ENCODE assay signal across 28 cellular contexts in the genomic region with DNA sequence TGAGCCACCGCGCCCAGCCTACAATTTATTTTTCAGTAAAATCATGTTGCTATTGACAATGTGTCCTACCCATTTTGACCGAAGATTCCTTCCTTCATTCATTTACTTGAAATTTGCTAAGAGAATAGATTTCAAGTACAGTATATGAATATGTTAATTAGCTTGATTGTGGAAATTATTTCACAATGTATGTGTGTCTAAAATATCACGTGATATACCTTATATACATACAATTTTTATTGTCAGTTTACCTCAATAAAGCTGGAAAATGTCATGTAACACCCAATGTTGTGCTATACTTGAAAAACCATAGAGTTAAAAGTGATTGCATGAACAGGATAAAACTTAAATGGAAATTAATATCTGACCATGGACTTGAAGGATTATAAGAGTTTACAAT.
"Had no signal": no experiment of that assay in that cellular context is flagged by ENCODE, and none has a peak within 500 bp of the region (broad histone marks: within the 10 kb centered on the region; RNA-seq: fewer than 3 reads in every experiment).

No MANE protein-coding gene starts in this region.

- FAIRE-seq: colon, endometrium, endothelial cell of umbilical vein, frontal cortex had no signal

- H3K36me3 ChIP-seq: colonic mucosa, esophagus muscularis mucosa, esophagus squamous epithelium, gastrocnemius medialis, gastroesophageal sphincter, heart left ventricle, heart right ventricle had no signal

- H3K4me3 ChIP-seq: colonic mucosa, coronary artery, dorsolateral prefrontal cortex, esophagus muscularis mucosa, esophagus squamous epithelium, gastrocnemius medialis, gastroesophageal sphincter, heart left ventricle, heart right ventricle had no signal

- ATAC-seq: effector memory CD8-positive, alpha-beta T cell; esophagus mucosa; foreskin keratinocyte; gastrocnemius medialis; gastroesophageal sphincter; heart left ventricle; heart right ventricle had no signal

- H3K27ac ChIP-seq: colonic mucosa, coronary artery, dorsolateral prefrontal cortex, epithelial cell of prostate, esophagus muscularis mucosa, esophagus squamous epithelium, foreskin keratinocyte, gastrocnemius medialis, gastroesophageal sphincter, heart left ventricle, heart right ventricle had no signal

- DNase-seq: colonic mucosa; cortex of kidney; dermis blood vessel endothelial cell; dorsolateral prefrontal cortex; effector CD4-positive, alpha-beta T cell; effector CD8-positive, alpha-beta T cell; effector memory CD4-positive, alpha-beta T cell; effector memory CD8-positive, alpha-beta T cell; endodermal cell; erythroblast; esophagus squamous epithelium; foreskin fibroblast; foreskin keratinocyte; foreskin melanocyte; gastrocnemius medialis; glutamatergic neuron; head of caudate nucleus; heart left ventricle; heart right ventricle had no signal

- H3K27me3 ChIP-seq: colonic mucosa, dorsolateral prefrontal cortex, esophagus muscularis mucosa, esophagus squamous epithelium, foreskin keratinocyte, gastrocnemius medialis, gastroesophageal sphincter, heart left ventricle, heart right ventricle had no signal

- H3K4me1 ChIP-seq: colonic mucosa, esophagus squamous epithelium, foreskin keratinocyte, gastrocnemius medialis, gastroesophageal sphincter, heart left ventricle, heart right ventricle had no signal

- H3K9me3 ChIP-seq: colonic mucosa, esophagus muscularis mucosa, esophagus squamous epithelium, gastrocnemius medialis, gastroesophageal sphincter, heart left ventricle, heart right ventricle had no signal
